ENCODE assay signal across 15 cellular contexts in the genomic region with DNA sequence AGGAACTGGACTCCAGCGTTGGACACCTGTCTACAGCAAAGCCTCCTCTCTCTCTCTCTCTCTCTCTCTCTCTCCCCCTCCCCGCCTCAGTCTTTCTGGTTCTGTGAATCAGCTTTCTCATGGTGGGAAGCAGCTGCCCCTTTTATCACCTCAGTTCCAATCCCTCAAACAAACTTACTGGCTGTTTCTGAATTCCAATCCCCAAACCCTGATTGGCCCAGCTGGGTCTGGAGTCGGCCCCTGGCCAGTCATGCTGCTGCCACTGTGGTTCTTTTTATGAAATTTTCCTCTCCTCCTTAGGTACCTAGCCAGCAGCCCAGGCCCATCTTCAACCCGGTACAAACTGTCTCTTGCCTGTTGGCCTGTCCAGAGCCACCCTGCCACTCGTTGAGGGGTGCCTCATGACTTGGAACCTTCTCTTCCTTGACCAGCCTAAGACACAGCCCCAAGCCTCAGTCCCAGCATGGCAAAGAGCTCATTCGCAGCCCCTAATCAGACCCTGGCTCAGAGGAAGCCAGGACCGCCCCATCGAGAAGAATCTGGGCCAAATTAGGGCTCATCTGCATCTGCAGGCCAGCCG. TPM values are rescaled to one million over a fixed set of nuclear protein-coding genes. Genes with fewer than 3 reads are reported as not detected.
A peak's percentile ranks its signal among the peaks of the same experiment; 100 is the strongest.
DNase-seq lines count a peak whose midpoint lies in the region; ATAC-seq and TF ChIP-seq lines count a peak whose summit lies in the region.
"Had no signal": no experiment of that assay in that cellular context is flagged by ENCODE, and none has a peak within 500 bp of the region (broad histone marks: within the 10 kb centered on the region; RNA-seq: fewer than 3 reads in every experiment).

No MANE protein-coding gene starts in this region.

- H3K36me3 Mint-ChIP-seq in activated CD4-positive, alpha-beta T cell treated with anti-CD3 and anti-CD28 coated beads for 36 hours (ENCODE audit: low read depth): no peaks in the 10 kb centered on the region
- no peaks in the 10 kb centered on the region for H3K36me3 Mint-ChIP-seq in endodermal cell (ENCODE audit: low read depth)
- H3K36me3 Mint-ChIP-seq in stimulated activated memory B cell treated with anti-CD40 and anti-IgM and Interleukin-4, amounts not matched to agents 10 μg/mL and 1 μg/mL and 100 μg/mL, for 72 hours: no peaks in the 10 kb centered on the region

- H3K4me2 ChIP-seq in Loucy (ENCODE audit: low read depth, low read length, poor library complexity, severe bottlenecking): no peak overlapping the region

- no peaks in the 10 kb centered on the region for H3K27me3 Mint-ChIP-seq in activated CD4-positive, alpha-beta T cell treated with anti-CD3 and anti-CD28 coated beads for 36 hours
- H3K27me3 Mint-ChIP-seq in endodermal cell (ENCODE audit: insufficient read depth): no peaks in the 10 kb centered on the region
- no peaks in the 10 kb centered on the region for H3K27me3 Mint-ChIP-seq in stimulated activated memory B cell treated with anti-CD40 and anti-IgM and Interleukin-4, amounts not matched to agents 10 μg/mL and 1 μg/mL and 100 μg/mL, for 72 hours
- H3K27me3 Mint-ChIP-seq: activated naive CD8-positive, alpha-beta T cell treated with anti-CD3 and anti-CD28 coated beads, Interleukin-2, amount 50 U/mL, for 24 hours had no signal

- peaks cover 13% of the 10 kb centered on the region for H3K4me1 ChIP-seq in Loucy (ENCODE audit: insufficient read depth, low read length, poor library complexity, severe bottlenecking)
- peaks cover 3% of the 10 kb centered on the region for H3K4me1 ChIP-seq in endodermal cell (ENCODE audit: control insufficient read depth, insufficient read depth, low read length)
- H3K4me1 ChIP-seq: SJSA1, upper lobe of left lung had no signal

- no peaks in the 10 kb centered on the region for H3K36me3 ChIP-seq in Loucy (ENCODE audit: insufficient read depth, low read length)
- no peaks in the 10 kb centered on the region for H3K36me3 ChIP-seq in endodermal cell (ENCODE audit: control insufficient read depth, insufficient read depth, low read length)
- H3K36me3 ChIP-seq: SJSA1, upper lobe of left lung had no signal

- H3F3A ChIP-seq in Loucy (ENCODE audit: low read depth): no peaks in the 10 kb centered on the region; the same call in 1 of the 2 replicates

- H3K4me3 Mint-ChIP-seq in activated CD4-positive, alpha-beta T cell treated with anti-CD3 and anti-CD28 coated beads for 36 hours: no peak overlapping the region
- no peak overlapping the region for H3K4me3 Mint-ChIP-seq in endodermal cell
- no peak overlapping the region for H3K4me3 Mint-ChIP-seq in stimulated activated memory B cell treated with anti-CD40 and anti-IgM and Interleukin-4, amounts not matched to agents 10 μg/mL and 1 μg/mL and 100 μg/mL, for 72 hours
- H3K4me3 Mint-ChIP-seq: activated naive CD8-positive, alpha-beta T cell treated with anti-CD3 and anti-CD28 coated beads, Interleukin-2, amount 50 U/mL, for 24 hours had no signal

- peaks cover 8% of the 10 kb centered on the region for H3K4me1 Mint-ChIP-seq in activated CD4-positive, alpha-beta T cell treated with anti-CD3 and anti-CD28 coated beads for 36 hours
- H3K4me1 Mint-ChIP-seq in endodermal cell: peaks cover 19% of the 10 kb centered on the region
- peaks cover under 1% of the 10 kb centered on the region for H3K4me1 Mint-ChIP-seq in stimulated activated memory B cell treated with anti-CD40 and anti-IgM and Interleukin-4, amounts not matched to agents 10 μg/mL and 1 μg/mL and 100 μg/mL, for 72 hours

- no peaks in the 10 kb centered on the region for H3K9me2 ChIP-seq in Loucy (replicated peaks; ENCODE audit: low read depth, low read length)

- H3K4me3 ChIP-seq in Loucy (ENCODE audit: low read length, poor library complexity, severe bottlenecking) (no peak overlapping the region), endodermal cell (ENCODE audit: low read length) (no peak overlapping the region)
- H3K4me3 ChIP-seq: SJSA1, upper lobe of left lung had no signal

- peak; percentile 32 for DNase-seq in activated CD4-positive, alpha-beta T cell treated with anti-CD3 and anti-CD28 coated beads for 36 hours
- no peak for DNase-seq in activated CD4-positive, alpha-beta T cell treated with anti-CD3 and anti-CD28 coated beads for 1 hour
- DNase-seq in endodermal cell: peak; percentile 84
- DNase-seq in stimulated activated CD4-positive, alpha-beta T cell treated with anti-CD3 and anti-CD28 coated beads, Interleukin-2, amount 100 ng/mL, for 24 hours: no peak
- no peak for DNase-seq in activated naive CD4-positive, alpha-beta T cell treated with Interleukin-2 at 50 U/mL for 16 hours
- DNase-seq: activated naive CD8-positive, alpha-beta T cell treated with anti-CD3 and anti-CD28 coated beads, Interleukin-2, amount 50 U/mL, for 24 hours; Calu3; glutamatergic neuron; kidney glomerular epithelial cell; NCI-H1092; upper lobe of left lung had no signal

- peak overlapping the region; percentile 48 for H2AFZ ChIP-seq in Loucy (ENCODE audit: low read length)

- intact Hi-C loops in activated CD4-positive, alpha-beta T cell treated with anti-CD3 and anti-CD28 coated beads for 36 hours (cut with DNase I, micrococcal nuclease): no loop called here

- H3K9me3 Mint-ChIP-seq in activated CD4-positive, alpha-beta T cell treated with anti-CD3 and anti-CD28 coated beads for 36 hours (ENCODE audit: low read depth): no peaks in the 10 kb centered on the region
- H3K9me3 Mint-ChIP-seq in endodermal cell: no peaks in the 10 kb centered on the region
- H3K9me3 Mint-ChIP-seq in stimulated activated memory B cell treated with anti-CD40 and anti-IgM and Interleukin-4, amounts not matched to agents 10 μg/mL and 1 μg/mL and 100 μg/mL, for 72 hours: no peaks in the 10 kb centered on the region
- H3K9me3 Mint-ChIP-seq: activated naive CD8-positive, alpha-beta T cell treated with anti-CD3 and anti-CD28 coated beads, Interleukin-2, amount 50 U/mL, for 24 hours had no signal

- WGBS in endodermal cell (ENCODE audit: insufficient coverage in 1 of 2, insufficient read length in 1 of 2), 2 experiments: 78 to 79% methylated on average over 6 to 9 of the region's 9 CpGs

- H3K27me3 ChIP-seq in Loucy (ENCODE audit: insufficient read depth, low read length, poor library complexity, severe bottlenecking) (no peaks in the 10 kb centered on the region), endodermal cell (ENCODE audit: control insufficient read depth, insufficient read depth, low read length, poor library complexity, severe bottlenecking) (no peaks in the 10 kb centered on the region)
- H3K27me3 ChIP-seq: SJSA1, upper lobe of left lung had no signal

- H3K27ac ChIP-seq in endodermal cell (ENCODE audit: low read depth, low read length): no peak overlapping the region
- H3K27ac ChIP-seq: SJSA1, upper lobe of left lung had no signal

- H4K20me1 ChIP-seq in Loucy (ENCODE audit: insufficient read depth, low read length, poor library complexity, severe bottlenecking): no peaks in the 10 kb centered on the region

- TF ChIP-seq CTCF in Loucy (conservative IDR thresholded peaks at IDR 0.05; ENCODE audit: low read length) (no peak), endodermal cell (conservative IDR thresholded peaks at IDR 0.05) (no peak)

- CTCF ChIA-PET in activated CD4-positive, alpha-beta T cell treated with anti-CD3 and anti-CD28 coated beads for 36 hours (lab: Charles Lee): interaction anchor here (0.9 to 1.7 kb wide), 3 partner anchors 111 to 184 kb away, joined by 3 to 5 read pairs (median 4); no protein-coding TSS in a partner anchor

- peak overlapping the region; percentile 23 for H3K27ac Mint-ChIP-seq in activated CD4-positive, alpha-beta T cell treated with anti-CD3 and anti-CD28 coated beads for 36 hours
- peak overlapping the region; percentile 84 for H3K27ac Mint-ChIP-seq in endodermal cell
- peak overlapping the region; percentile 4 for H3K27ac Mint-ChIP-seq in stimulated activated memory B cell treated with anti-CD40 and anti-IgM and Interleukin-4, amounts not matched to agents 10 μg/mL and 1 μg/mL and 100 μg/mL, for 72 hours

- POLR2A ChIA-PET in activated CD4-positive, alpha-beta T cell treated with anti-CD3 and anti-CD28 coated beads for 36 hours (lab: Charles Lee): no interaction called here

- no peaks in the 10 kb centered on the region for H3K79me2 ChIP-seq in Loucy (ENCODE audit: insufficient read depth, low read length)

- no peaks in the 10 kb centered on the region for H3K9me3 ChIP-seq in Loucy (ENCODE audit: insufficient read depth, low read depth, low read length)
- no peaks in the 10 kb centered on the region for H3K9me3 ChIP-seq in endodermal cell (ENCODE audit: control insufficient read depth, low read length)
- H3K9me3 ChIP-seq: SJSA1, upper lobe of left lung had no signal

- H3K9ac ChIP-seq in Loucy (ENCODE audit: low read depth, low read length, poor library complexity, severe bottlenecking): peak overlapping the region; percentile 43
- no peak overlapping the region for H3K9ac ChIP-seq in endodermal cell (ENCODE audit: extremely low read depth, low read length, poor library complexity, severe bottlenecking)

- peak; percentile 21 for ATAC-seq in activated CD4-positive, alpha-beta T cell treated with anti-CD3 and anti-CD28 coated beads for 36 hours
- no peak for ATAC-seq in stimulated activated memory B cell treated with anti-CD40 and anti-IgM and Interleukin-4, amounts not matched to agents 10 μg/mL and 1 μg/mL and 100 μg/mL, for 72 hours
- ATAC-seq in HG02840 (IDR thresholded peaks at IDR 0.05; ENCODE audit: low FRiP score, unreplicated experiment): no peak
- ATAC-seq: activated naive CD8-positive, alpha-beta T cell treated with anti-CD3 and anti-CD28 coated beads, Interleukin-2, amount 50 U/mL, for 24 hours had no signal

RNA-seq across cellular contexts. Expression of a gene that starts 9.4 kb away (rescaled TPM):
- 1 to 10 TPM; 2.0 to 2.6 TPM for total RNA-seq in activated CD4-positive, alpha-beta T cell treated with anti-CD3 and anti-CD28 coated beads for 36 hours
- 1 to 10 TPM; 1.4 to 1.6 TPM for total RNA-seq in endodermal cell
- 0.96 TPM for polyA plus RNA-seq in endodermal cell (2013, experiment 1 of 2)
- polyA plus RNA-seq in endodermal cell (2013, experiment 2 of 2): 0.79 TPM
- total RNA-seq: SJSA1 had no signal

RNA-seq across cellular contexts. Expression of a gene that starts 33.7 kb away (rescaled TPM):
- total RNA-seq in activated CD4-positive, alpha-beta T cell treated with anti-CD3 and anti-CD28 coated beads for 36 hours: 10 to 100 TPM in 1 of 2 experiments, 1 to 10 TPM in 1; 8.8 to 11.7 TPM
- total RNA-seq in endodermal cell: 10 to 100 TPM; 21.8 to 25.3 TPM
- 11.6 TPM for polyA plus RNA-seq in endodermal cell (2013, experiment 1 of 2)
- 8.8 TPM for polyA plus RNA-seq in endodermal cell (2013, experiment 2 of 2)

RNA-seq across cellular contexts. Expression of a gene that starts 52.5 kb away (rescaled TPM):
- 10 to 100 TPM; 29.4 to 35.9 TPM for total RNA-seq in activated CD4-positive, alpha-beta T cell treated with anti-CD3 and anti-CD28 coated beads for 36 hours
- 10 to 100 TPM; 35.3 to 39.2 TPM for total RNA-seq in endodermal cell
- polyA plus RNA-seq in endodermal cell (2013, experiment 1 of 2): 11.8 TPM
- polyA plus RNA-seq in endodermal cell (2013, experiment 2 of 2): 11.2 TPM

Comparison
In these comparisons a context has a peak if more than half of its experiments do, and no peak if none do; other contexts are left out.
1. DNase-seq: peak in activated CD4-positive, alpha-beta T cell treated with anti-CD3 and anti-CD28 coated beads for 36 hours (single experiment) and endodermal cell (single experiment); none in activated CD4-positive, alpha-beta T cell treated with anti-CD3 and anti-CD28 coated beads for 1 hour (single experiment), stimulated activated CD4-positive, alpha-beta T cell treated with anti-CD3 and anti-CD28 coated beads, Interleukin-2, amount 100 ng/mL, for 24 hours (0 of 2) and activated naive CD4-positive, alpha-beta T cell treated with Interleukin-2 at 50 U/mL for 16 hours (single experiment).
2. H3K27ac Mint-ChIP-seq: peak in every context shown above with its lines; median percentile 84 in endodermal cell; 23 in activated CD4-positive, alpha-beta T cell treated with anti-CD3 and anti-CD28 coated beads for 36 hours; 4 in stimulated activated memory B cell treated with anti-CD40 and anti-IgM and Interleukin-4, amounts not matched to agents 10 μg/mL and 1 μg/mL and 100 μg/mL, for 72 hours.